Comparison of ENCODE assay signal across 1 cellular context in the genomic region with DNA sequence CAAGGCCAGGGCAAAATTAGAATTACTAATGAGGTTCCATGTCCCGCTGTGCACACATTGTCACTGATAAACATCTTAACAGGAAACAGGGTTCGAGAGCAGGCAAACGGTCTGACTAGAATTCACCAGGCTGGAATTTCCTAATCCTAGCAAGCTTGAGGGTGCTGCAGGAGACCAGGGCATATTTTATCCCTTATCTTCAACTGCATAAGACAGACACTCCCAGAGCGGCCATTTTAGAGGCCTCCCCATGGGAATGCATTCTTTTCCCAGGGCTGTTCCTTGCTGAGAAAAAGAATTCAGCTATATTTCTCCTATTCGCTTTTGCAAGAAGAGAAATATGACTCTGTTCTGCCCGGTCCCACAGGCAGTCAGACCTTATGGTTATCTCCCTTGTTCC.
A peak's percentile ranks its signal among the peaks of the same experiment; 100 is the strongest.
TF ChIP-seq lines count a peak whose summit lies in the region.

No MANE protein-coding gene starts in this region.

TF ChIP-seq in HEK293, 187 proteins besides CTCF, POLR2A, EP300 and RAD21:
- peak; percentile 35; the same call in 1 of the 2 replicates for TF ChIP-seq TRIM28 (IDR thresholded peaks at IDR 0.05; ENCODE audit: borderline replicate concordance, low read length)
- peak; percentile 87 for TF ChIP-seq SETDB1 (IDR thresholded peaks at IDR 0.05; ENCODE audit: insufficient read length, low read length)
